ENCODE assay signal across 10 cellular contexts in the genomic region with DNA sequence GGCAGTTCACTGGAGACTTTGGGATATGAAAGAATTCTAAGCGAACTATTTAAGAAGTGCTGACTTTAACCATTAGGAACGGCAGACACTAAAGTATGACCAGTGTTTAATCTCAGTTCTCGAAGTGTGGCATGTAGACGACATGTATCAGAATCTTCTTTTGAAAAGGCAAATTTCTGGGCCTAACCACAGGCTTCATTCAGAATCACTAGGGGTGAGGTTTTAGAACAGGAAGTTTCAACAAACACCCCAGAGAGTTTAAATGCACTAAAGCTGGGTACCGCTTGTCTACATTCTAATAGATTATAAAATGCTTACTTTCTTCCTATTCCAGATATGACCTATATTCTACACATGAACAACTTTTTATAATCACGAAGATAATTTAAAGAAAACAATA.
DNase-seq lines count a peak whose midpoint lies in the region; ATAC-seq and TF ChIP-seq lines count a peak whose summit lies in the region.
"Had no signal": no experiment of that assay in that cellular context is flagged by ENCODE, and none has a peak within 500 bp of the region (broad histone marks: within the 10 kb centered on the region; RNA-seq: fewer than 3 reads in every experiment).

No MANE protein-coding gene starts in this region.

- H3K27ac Mint-ChIP-seq in activated naive CD8-positive, alpha-beta T cell treated with anti-CD3 and anti-CD28 coated beads, Interleukin-2, amount 50 U/mL, for 24 hours = peak overlapping the region; percentile 75

- H3K9me3 Mint-ChIP-seq in activated naive CD8-positive, alpha-beta T cell treated with anti-CD3 and anti-CD28 coated beads, Interleukin-2, amount 50 U/mL, for 24 hours = peaks cover 6% of the 10 kb centered on the region

- no peak for TF ChIP-seq CTCF in GM12865 (IDR thresholded peaks at IDR 0.05; ENCODE audit: insufficient read depth, low read depth, low read length, missing control alignments)

- H3K4me1 Mint-ChIP-seq in activated naive CD8-positive, alpha-beta T cell treated with anti-CD3 and anti-CD28 coated beads, Interleukin-2, amount 50 U/mL, for 24 hours = peaks cover 72% of the 10 kb centered on the region

- H3K4me3 Mint-ChIP-seq in activated naive CD8-positive, alpha-beta T cell treated with anti-CD3 and anti-CD28 coated beads, Interleukin-2, amount 50 U/mL, for 24 hours = peak overlapping the region; percentile 16

- H3K36me3 Mint-ChIP-seq in activated naive CD8-positive, alpha-beta T cell treated with anti-CD3 and anti-CD28 coated beads, Interleukin-2, amount 50 U/mL, for 24 hours (ENCODE audit: low read depth) = peaks cover 61% of the 10 kb centered on the region

- peak; percentile 84 for ATAC-seq in GM19467 (IDR thresholded peaks at IDR 0.05; ENCODE audit: unreplicated experiment)
- ATAC-seq in HG03159 (IDR thresholded peaks at IDR 0.05; ENCODE audit: unreplicated experiment) = peak; percentile 78
- peak; percentile 53 for ATAC-seq in activated naive CD8-positive, alpha-beta T cell treated with anti-CD3 and anti-CD28 coated beads, Interleukin-2, amount 50 U/mL, for 24 hours

- no peaks in the 10 kb centered on the region for H3K27me3 Mint-ChIP-seq in activated naive CD8-positive, alpha-beta T cell treated with anti-CD3 and anti-CD28 coated beads, Interleukin-2, amount 50 U/mL, for 24 hours

- DNase-seq in GM12865 (ENCODE audit: low read depth) (peak; percentile 85), NCI-H1694 treated with DMSO at 0.1 percent for 48 hours (lab: John Stamatoyannopoulos, UW) (no peak), DMS153 treated with DMSO at 0.1 percent for 48 hours (lab: John Stamatoyannopoulos, UW; ENCODE audit: unreplicated experiment) (no peak)
- DNase-seq in activated naive CD8-positive, alpha-beta T cell treated with anti-CD3 and anti-CD28 coated beads, Interleukin-2, amount 50 U/mL, for 24 hours = no peak
- DNase-seq in stimulated activated CD4-positive, alpha-beta T cell treated with anti-CD3 and anti-CD28 coated beads, Interleukin-4, amount 100 ng/mL, for 1 hour = no peak
- DNase-seq in stimulated activated CD4-positive, alpha-beta T cell treated with anti-CD3 and anti-CD28 coated beads, Interleukin-2, amount 100 ng/mL, for 48 hours = no peak
- DNase-seq: NCI-H187, ovary had no signal

- peak overlapping the region; percentile 51 for H3K4me3 ChIP-seq in GM12865 (ENCODE audit: low read depth, low read length)
- H3K4me3 ChIP-seq: ovary had no signal
